Comparison of ENCODE assay signal across 22 cellular contexts in the genomic region with DNA sequence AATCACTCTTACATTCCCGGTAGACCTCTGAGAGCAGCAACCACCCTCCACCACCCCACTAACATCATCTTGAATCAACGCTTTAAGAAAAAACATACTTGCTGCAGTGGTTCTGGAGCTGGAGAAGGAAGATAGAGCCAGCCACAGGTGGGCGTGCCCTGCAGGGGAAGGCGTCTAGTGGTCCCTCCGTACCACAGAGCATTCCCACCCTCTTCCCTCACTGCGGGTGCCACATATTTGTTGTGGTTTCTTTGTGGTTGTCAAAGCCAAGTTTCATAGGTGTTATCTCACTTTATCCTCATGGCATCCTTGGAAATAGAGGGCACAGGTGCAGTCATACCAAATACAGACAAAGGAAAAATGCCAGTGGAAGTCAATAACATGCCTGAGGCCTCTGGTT. TPM values are rescaled to one million over a fixed set of nuclear protein-coding genes. Genes with fewer than 3 reads are reported as not detected.
DNase-seq lines count a peak whose midpoint lies in the region; ATAC-seq and TF ChIP-seq lines count a peak whose summit lies in the region.
"Had no signal": no experiment of that assay in that cellular context is flagged by ENCODE, and none has a peak within 500 bp of the region (broad histone marks: within the 10 kb centered on the region; RNA-seq: fewer than 3 reads in every experiment).

No MANE protein-coding gene starts in this region.

- TF ChIP-seq CTCF in WI38 (IDR thresholded peaks at IDR 0.05; ENCODE audit: low read depth, low read length) (no peak), sigmoid colon (IDR thresholded peaks at IDR 0.05) (no peak)

- no peak overlapping the region for H3K27ac Mint-ChIP-seq in activated T-cell treated with anti-CD3 and anti-CD28 coated beads, Interleukin-2, amount 50 U/mL, for 72 hours
- H3K27ac Mint-ChIP-seq: activated CD4-positive, alpha-beta T cell treated with anti-CD3 and anti-CD28 coated beads for 36 hours; activated naive CD4-positive, alpha-beta T cell treated with anti-CD3 and anti-CD28 coated beads for 36 hours; naive B cell had no signal

- no peaks in the 10 kb centered on the region for H3K9me3 Mint-ChIP-seq in activated T-cell treated with anti-CD3 and anti-CD28 coated beads, Interleukin-2, amount 50 U/mL, for 72 hours
- H3K9me3 Mint-ChIP-seq: activated naive CD4-positive, alpha-beta T cell treated with anti-CD3 and anti-CD28 coated beads for 36 hours; naive B cell had no signal

- H3K27ac ChIP-seq in ACC112 (ENCODE audit: low read depth, low read length): peak overlapping the region; percentile 72
- peak overlapping the region; percentile 88 to 100 (median 94) for H3K27ac ChIP-seq in sigmoid colon
- H3K27ac ChIP-seq: C4-2B had no signal

- intact Hi-C loops in sigmoid colon (cut with DNase I): no loop called here

- H3K36me3 ChIP-seq in ACC112 (ENCODE audit: insufficient read depth, low read length): peaks cover 5% of the 10 kb centered on the region; the same call in 1 of the 2 replicates
- H3K36me3 ChIP-seq in sigmoid colon: no peaks in the 10 kb centered on the region
- H3K36me3 ChIP-seq: left lung had no signal

- H2AFZ ChIP-seq in ACC112 (ENCODE audit: low read length, unreplicated experiment): no peak overlapping the region

- H3K27me3 ChIP-seq in ACC112 (ENCODE audit: insufficient read depth, low read length): no peaks in the 10 kb centered on the region
- H3K27me3 ChIP-seq in sigmoid colon: no peaks in the 10 kb centered on the region
- H3K27me3 ChIP-seq: left lung had no signal

- no peaks in the 10 kb centered on the region for H3K9me3 ChIP-seq in sigmoid colon
- H3K9me3 ChIP-seq: A549, left lung, spleen had no signal

- ATAC-seq in activated T-cell treated with anti-CD3 and anti-CD28 coated beads, Interleukin-2, amount 50 U/mL, for 72 hours (replicated peaks in 1 of 2): no peak
- ATAC-seq: A549; activated CD4-positive, alpha-beta T cell treated with anti-CD3 and anti-CD28 coated beads for 36 hours; left lung; Panc1 had no signal

- peak overlapping the region; percentile 58; the same call in 1 of the 2 replicates for H3K4me3 ChIP-seq in ACC112 (ENCODE audit: low read depth, low read length)
- H3K4me3 ChIP-seq in WI38 (ENCODE audit: low read depth, low read length): peak overlapping the region; percentile 43
- no peak overlapping the region for H3K4me3 ChIP-seq in sigmoid colon
- H3K4me3 ChIP-seq: A549, left lung, spleen had no signal

- peaks cover 56% of the 10 kb centered on the region for H3K79me2 ChIP-seq in ACC112 (ENCODE audit: control insufficient read depth, insufficient read depth, low read length, unreplicated experiment)

- H3K27me3 Mint-ChIP-seq in activated T-cell treated with anti-CD3 and anti-CD28 coated beads, Interleukin-2, amount 50 U/mL, for 72 hours (ENCODE audit: low read depth): peaks cover 58% of the 10 kb centered on the region

- TF ChIP-seq EP300 in sigmoid colon (IDR thresholded peaks at IDR 0.05): no peak

- 84 to 91% methylated on average over 6 of the region's 6 CpGs for WGBS in sigmoid colon, 2 donors

- TF ChIP-seq POLR2A in sigmoid colon (IDR thresholded peaks at IDR 0.05): no peak

- no peaks in the 10 kb centered on the region for H3K36me3 Mint-ChIP-seq in activated T-cell treated with anti-CD3 and anti-CD28 coated beads, Interleukin-2, amount 50 U/mL, for 72 hours (ENCODE audit: insufficient read depth in 2 of 2)
- H3K36me3 Mint-ChIP-seq: naive B cell had no signal

- DNase-seq in glomerular visceral epithelial cell (ENCODE audit: extremely low spot score) (peak; percentile 82), sigmoid colon (peak; percentile 52), NCI-H2227 treated with DMSO at 0.1 percent for 48 hours (lab: John Stamatoyannopoulos, UW) (no peak), NCI-H146 (lab: John Stamatoyannopoulos, UW) (no peak), globus pallidus (ENCODE audit: low spot score) (no peak)
- no peak for DNase-seq in activated T-cell treated with anti-CD3 and anti-CD28 coated beads, Interleukin-2, amount 50 U/mL, for 72 hours
- DNase-seq: activated CD4-positive, alpha-beta T cell treated with anti-CD3 and anti-CD28 coated beads for 36 hours; activated naive CD4-positive, alpha-beta T cell treated with anti-CD3 and anti-CD28 coated beads for 36 hours; anterior cingulate cortex; cortex of kidney; glutamatergic neuron; left lung; naive B cell; NCI-H1417 treated with DMSO at 0.1 percent for 48 hours; NCI-H82; spleen; stimulated activated CD8-positive, alpha-beta memory T cell treated with anti-CD3 and anti-CD28 coated beads, Interleukin-4, amount 100 ng/mL, for 48 hours had no signal

- no peaks in the 10 kb centered on the region for H3K4me1 Mint-ChIP-seq in activated T-cell treated with anti-CD3 and anti-CD28 coated beads, Interleukin-2, amount 50 U/mL, for 72 hours (ENCODE audit: low read depth)
- H3K4me1 Mint-ChIP-seq: activated CD4-positive, alpha-beta T cell treated with anti-CD3 and anti-CD28 coated beads for 36 hours had no signal

- H3K4me1 ChIP-seq in ACC112 (ENCODE audit: control insufficient read depth, insufficient read depth, low read length, unreplicated experiment): peaks cover 39% of the 10 kb centered on the region
- peaks cover 0 to 100% (median 97%) of the 10 kb centered on the region in 4 donors for H3K4me1 ChIP-seq in sigmoid colon

- H3K4me3 Mint-ChIP-seq in activated T-cell treated with anti-CD3 and anti-CD28 coated beads, Interleukin-2, amount 50 U/mL, for 72 hours: no peak overlapping the region
- H3K4me3 Mint-ChIP-seq: activated CD4-positive, alpha-beta T cell treated with anti-CD3 and anti-CD28 coated beads for 36 hours; activated naive CD4-positive, alpha-beta T cell treated with anti-CD3 and anti-CD28 coated beads for 36 hours; naive B cell had no signal

RNA-seq across cellular contexts. Expression of gene COL4A2, which starts 22.2 kb away (rescaled TPM):
- 1,000 to 10,000 TPM in 1 of 4 donors, 100 to 1,000 TPM in 3; 306 to 1,039 (median 489) TPM for total RNA-seq in sigmoid colon
- 10 to 100 TPM; 24.0 to 83.5 (median 25.2) TPM for polyA plus RNA-seq in sigmoid colon
- not detected for total RNA-seq in activated T-cell treated with anti-CD3 and anti-CD28 coated beads, Interleukin-2, amount 50 U/mL, for 72 hours
- total RNA-seq: activated CD4-positive, alpha-beta T cell treated with anti-CD3 and anti-CD28 coated beads for 36 hours; activated naive CD4-positive, alpha-beta T cell treated with anti-CD3 and anti-CD28 coated beads for 36 hours had no signal

RNA-seq across cellular contexts. Expression of gene COL4A1, which starts 22.3 kb away (rescaled TPM):
- total RNA-seq in sigmoid colon: 100 to 1,000 TPM; 235 to 598 (median 350) TPM
- polyA plus RNA-seq in sigmoid colon: 10 to 100 TPM in 2 of 3 donors, 1 to 10 TPM in 1; 9.2 to 60.5 (median 10.8) TPM
- total RNA-seq in activated T-cell treated with anti-CD3 and anti-CD28 coated beads, Interleukin-2, amount 50 U/mL, for 72 hours: under 1 TPM in 1 of 2 donors, not detected in 1; 0.19 TPM

Comparison
In these comparisons a context has a peak if more than half of its experiments do, and no peak if none do; other contexts are left out.
1. H3K4me3 ChIP-seq: peak in ACC112 (single experiment) and WI38 (single experiment); none in sigmoid colon (0 of 4).
2. DNase-seq: peak in glomerular visceral epithelial cell (single experiment) and sigmoid colon (single experiment); none in NCI-H2227 treated with DMSO at 0.1 percent for 48 hours (single experiment), activated T-cell treated with anti-CD3 and anti-CD28 coated beads, Interleukin-2, amount 50 U/mL, for 72 hours (0 of 2), NCI-H146 (single experiment) and globus pallidus (single experiment).
3. RNA of gene COL4A2, which starts 22.2 kb away (total RNA-seq): 306 to 1,039 TPM in sigmoid colon; not detected in activated T-cell treated with anti-CD3 and anti-CD28 coated beads, Interleukin-2, amount 50 U/mL, for 72 hours; every median in the first group is over 100 times any median in the second.
4. RNA of gene COL4A1, which starts 22.3 kb away (total RNA-seq): 235 to 598 TPM in sigmoid colon; 0.19 TPM in activated T-cell treated with anti-CD3 and anti-CD28 coated beads, Interleukin-2, amount 50 U/mL, for 72 hours; every median in the first group is over 100 times any median in the second.